In the genomic region with DNA sequence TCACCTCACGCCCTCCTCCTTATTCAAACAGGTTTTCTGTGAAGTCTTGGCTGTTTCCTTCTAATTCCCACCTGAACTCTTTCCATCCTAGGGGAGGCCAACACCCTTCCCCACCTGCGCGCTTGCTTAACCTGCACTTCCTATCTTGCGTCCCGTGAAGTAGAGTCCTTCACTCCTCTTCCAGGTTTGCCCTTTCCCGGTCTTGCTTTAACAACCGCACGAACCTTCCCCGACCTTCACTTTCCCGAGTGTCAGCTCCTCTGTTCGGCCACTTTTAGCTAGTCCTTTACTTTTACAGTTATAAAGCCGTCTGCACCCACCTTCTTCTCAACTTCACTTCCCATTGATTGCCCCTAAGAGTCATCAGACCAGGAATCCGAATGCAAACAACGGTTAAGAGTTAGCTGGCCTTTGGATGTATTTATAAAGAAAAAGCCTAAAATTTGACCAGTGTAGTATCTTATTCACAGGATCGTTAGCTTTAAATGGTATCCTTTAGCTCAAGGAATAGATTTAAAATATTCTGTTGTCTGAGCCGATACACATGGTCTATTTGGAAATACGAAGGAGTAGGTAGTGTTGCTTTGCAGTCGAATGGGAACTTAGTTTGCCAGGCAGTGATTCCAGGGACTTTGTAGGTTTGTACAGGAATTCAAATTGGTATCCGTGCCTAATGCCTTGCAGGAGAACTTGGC, we compare ENCODE assay signal across 7 cellular contexts. TPM values are rescaled to one million over a fixed set of nuclear protein-coding genes. Genes with fewer than 3 reads are reported as not detected.
DNase-seq lines count a peak whose midpoint lies in the region; ATAC-seq, FAIRE-seq and TF ChIP-seq lines count a peak whose summit lies in the region.

No MANE protein-coding gene starts in this region.

- SMC1A ChIA-PET in GM12878 (lab: Charles Lee; ENCODE audit: uncharacterized antibody, unreplicated experiment): interaction anchor here (0.6 to 5.1 kb wide), 18 partner anchors 9 to 606 kb away, joined by 3 to 31 read pairs (median 4); partner anchors contain the start of genes DTL and INTS7

- ATAC-seq in GM12878 (no peak), left lung (peak; percentile 0), thoracic aorta (ENCODE audit: insufficient number of reproducible peaks, low FRiP score, low read depth) (no peak)

- no peak for TF ChIP-seq POLR2A in GM12878 (IDR thresholded peaks at IDR 0.05; ENCODE audit: low read depth, low read length)

- RAD21 ChIA-PET in GM12878 (lab: Charles Lee; ENCODE audit: unreplicated experiment): interaction anchor here (0.5 to 3.0 kb wide), 13 partner anchors 30 to 606 kb away, joined by 3 to 24 read pairs (median 7); partner anchors contain the start of genes DTL and INTS7

- H3K79me2 ChIP-seq in GM12878 (ENCODE audit: control insufficient read depth, insufficient read depth, low read length): peaks cover 63% of the 10 kb centered on the region

- POLR2A ChIA-PET in GM12878 (lab: Charles Lee): interaction anchor here (0.6 to 2.5 kb wide), 15 partner anchors 9 to 592 kb away, joined by 3 to 9 read pairs (median 4); partner anchors contain the start of genes DTL, INTS7 and PACC1

- intact Hi-C loops in GM12878 (cut with micrococcal nuclease; ENCODE audit: unreplicated experiment): loop anchor here (5.0 kb wide), 2 partner anchors 126 to 589 kb away; partner anchors contain the start of gene PACC1
- intact Hi-C loops in left lung (cut with DNase I): no loop called here

- H3K9me3 ChIP-seq in GM12878 (replicated peaks; ENCODE audit: control insufficient read depth, insufficient read depth, low read length): no peaks in the 10 kb centered on the region
- H3K9me3 ChIP-seq in left lung: no peaks in the 10 kb centered on the region
- no peaks in the 10 kb centered on the region for H3K9me3 ChIP-seq in thoracic aorta

- DNase-seq in GM12865 (ENCODE audit: low read depth): no peak
- DNase-seq in NCI-H2171 treated with DMSO at 0.1 percent for 48 hours (lab: John Stamatoyannopoulos, UW): peak; percentile 36
- DNase-seq in GM12878 (ENCODE audit: low read depth, low spot score): no peak
- no peak for DNase-seq in left lung
- no peak for DNase-seq in thoracic aorta (ENCODE audit: low spot score)
- no peak for DNase-seq in GM19240 (ENCODE audit: insufficient read length, low spot score)
- no peak for DNase-seq in urothelium cell line (ENCODE audit: low spot score)

- WGBS in GM12878 (ENCODE audit: insufficient coverage, insufficient replicate concordance, low lambda C conversion rate, missing lambda C conversion rate): 2% methylated on average over 19 of the region's 19 CpGs

- peak overlapping the region; percentile 70 for H3K9ac ChIP-seq in GM12878 (ENCODE audit: control insufficient read depth, insufficient read depth, low read length)

- TF ChIP-seq RAD21 in GM12878 (IDR thresholded peaks at IDR 0.05; ENCODE audit: insufficient read depth, low read depth, low read length): no peak

- H2AFZ ChIP-seq in GM12878 (ENCODE audit: control insufficient read depth, low read depth, low read length): peak overlapping the region; percentile 72

- TF ChIP-seq EP300 in GM12878 (IDR thresholded peaks at IDR 0.05; ENCODE audit: borderline replicate concordance in 1 of 2, control insufficient read depth in 1 of 2, low read depth in 2 of 2, low read length in 2 of 2): no peak

- BruUV-seq in GM12878 (replicated peaks; lab: Mats Ljungman, UMichigan): no TSS peak

- no peaks in the 10 kb centered on the region for H3K27me3 ChIP-seq in GM12878 (replicated peaks in 1 of 2; ENCODE audit: control insufficient read depth in 2 of 2, insufficient read depth in 2 of 2, low read length in 1 of 2)
- H3K27me3 ChIP-seq in left lung: no peaks in the 10 kb centered on the region
- no peaks in the 10 kb centered on the region for H3K27me3 ChIP-seq in thoracic aorta (replicated peaks; ENCODE audit: insufficient read depth)

- peak overlapping the region; percentile 68 for H3K4me2 ChIP-seq in GM12878 (ENCODE audit: control insufficient read depth, insufficient read depth)

- H3K27ac ChIP-seq in GM12878 (ENCODE audit: control insufficient read depth, insufficient read depth): peak overlapping the region; percentile 79
- peak overlapping the region; percentile 98 to 100 for H3K27ac ChIP-seq in left lung
- H3K27ac ChIP-seq in thoracic aorta: peak overlapping the region; percentile 99 to 100

- no peaks in the 10 kb centered on the region for H4K20me1 ChIP-seq in GM12878 (ENCODE audit: control insufficient read depth, insufficient read depth)

- in situ Hi-C loops in GM12878 (cut with MboI): no loop called here

- H3K36me3 ChIP-seq in GM12878 (ENCODE audit: control insufficient read depth in 2 of 2, insufficient read depth in 2 of 2, low read length in 1 of 2) (no peaks in the 10 kb centered on the region), left lung (no peaks in the 10 kb centered on the region), thoracic aorta (no peaks in the 10 kb centered on the region)

- TF ChIP-seq CTCF in GM12865 (IDR thresholded peaks at IDR 0.05; ENCODE audit: insufficient read depth, low read depth, low read length, missing control alignments) (no peak), GM12878 (IDR thresholded peaks at IDR 0.05 in 2 of 3, conservative IDR thresholded peaks at IDR 0.05 in 1 of 3; ENCODE audit: control insufficient read depth in 2 of 3, extremely low read depth in 1 of 3, insufficient read depth in 1 of 3, low read depth in 3 of 3, low read length in 3 of 3) (no peak), left lung (IDR thresholded peaks at IDR 0.05) (no peak), thoracic aorta (IDR thresholded peaks at IDR 0.05) (no peak)

- H3K4me1 ChIP-seq in GM12878 (ENCODE audit: control insufficient read depth, insufficient read depth, low read length) (peaks cover 13% of the 10 kb centered on the region), left lung (peaks cover 24 to 52% of the 10 kb centered on the region in 2 donors), thoracic aorta (ENCODE audit: control insufficient read depth in 1 of 2, low read depth in 2 of 2) (peaks cover 37 to 40% of the 10 kb centered on the region in 2 donors)

- CTCF ChIA-PET in GM12878 (lab: Yijun Ruan, JAX): interaction anchor here (0.7 to 3.4 kb wide), 15 partner anchors 28 to 606 kb away, joined by 3 to 22 read pairs (median 3); partner anchors contain the start of genes DTL and INTS7

- H3K4me3 ChIP-seq in GM12865 (ENCODE audit: low read depth, low read length) (peak overlapping the region; percentile 82), GM12878 (peak overlapping the region; percentile 88), left lung (peak overlapping the region; percentile 86 to 90), thoracic aorta (peak overlapping the region; percentile 86)

- FAIRE-seq in GM12878 (lab: Jason Lieb, UNC) (peak; percentile 47), urothelium cell line (lab: Jason Lieb, UNC) (no peak)

TF ChIP-seq in GM12878, 131 proteins besides CTCF, POLR2A, EP300 and RAD21 (continues in another document):
- TF ChIP-seq E2F8 (IDR thresholded peaks at IDR 0.05; ENCODE audit: low read depth, partially characterized antibody) (no peak), MEF2B (IDR thresholded peaks at IDR 0.05; ENCODE audit: partially characterized antibody, poor library complexity, severe bottlenecking) (no peak)
- TF ChIP-seq, protein P1, sequence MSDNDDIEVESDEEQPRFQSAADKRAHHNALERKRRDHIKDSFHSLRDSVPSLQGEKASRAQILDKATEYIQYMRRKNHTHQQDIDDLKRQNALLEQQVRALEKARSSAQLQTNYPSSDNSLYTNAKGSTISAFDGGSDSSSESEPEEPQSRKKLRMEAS (IDR thresholded peaks at IDR 0.05; ENCODE audit: low read depth, low read length): no peak

RNA-seq across cellular contexts. Expression of gene PPP2R5A, which starts 1.4 kb away (rescaled TPM):
- total RNA-seq in GM12878 (2013; cell fraction: nucleolus; rRNA removed): 29.8 and 32.8 TPM in 2 replicates
- 32.1 and 33.7 TPM in 2 replicates for total RNA-seq in GM12878 (2014; rRNA removed)
- total RNA-seq in GM12878 (2014; rRNA removed; fragmentation: Illumina TruSeq; extraction: Trizol): 27.8 and 28.8 TPM in 2 replicates
- 33.2 and 33.8 TPM in 2 replicates for total RNA-seq in GM12878 (2021)
- 14.4 TPM for polyA plus RNA-seq in GM12878 (2011; ENCODE audit: low read depth)
- polyA plus RNA-seq in GM12878 (2011; rRNA removed): 40.6 and 59.7 TPM in 2 replicates
- polyA plus RNA-seq in GM12878 (2011; cell fraction: cytosol; rRNA removed): 18.9 and 19.7 TPM in 2 replicates
- polyA plus RNA-seq in GM12878 (2011; cell fraction: nucleus; rRNA removed): 14.5 and 16.0 TPM in 2 replicates
- polyA plus RNA-seq in GM12878 (2012): 18.5 and 29.1 TPM in 2 replicates
- polyA plus RNA-seq in GM12878 (2014; fragmentation: Illumina TruSeq; extraction: Trizol): 35.7 and 47.3 TPM in 2 replicates
- polyA plus RNA-seq in GM12878 (2014; fragmentation: Nextera tagmentation; extraction: Ambion mirVana): 10 to 100 TPM; 15.4 to 18.2 TPM
- polyA plus RNA-seq in GM12878 (2014; rRNA removed): 21.7 and 25.1 TPM in 2 replicates
- 10 to 100 TPM; 32.8 to 39.3 TPM for polyA plus RNA-seq in GM12878 (2016; fragmentation: Nextera tagmentation; extraction: Ambion mirVana)
- 13.4 and 18.4 TPM in 2 replicates for polyA minus RNA-seq in GM12878 (2011; rRNA and poly(A)+ RNA removed)
- polyA minus RNA-seq in GM12878 (2011; cell fraction: cytosol; rRNA and poly(A)+ RNA removed): 10.0 and 10.5 TPM in 2 replicates
- 8.9 and 16.2 TPM in 2 replicates for polyA minus RNA-seq in GM12878 (2011; cell fraction: nucleus; rRNA and poly(A)+ RNA removed)
- total RNA-seq in left lung: 10 to 100 TPM; 61.1 to 71.9 TPM
- 10 to 100 TPM; 46.1 to 50.6 TPM for total RNA-seq in thoracic aorta
